Comparison of ENCODE assay signal across 24 cellular contexts in genomic region chr15:86660012-86660411, GRCh38.
"Had no signal": no experiment of that assay in that cellular context is flagged by ENCODE, and none has a peak within 500 bp of the region (broad histone marks: within the 10 kb centered on the region; RNA-seq: fewer than 3 reads in every experiment).

No MANE protein-coding gene starts in this region.

- H3K4me3 ChIP-seq: MG63, SJSA1, SK-N-MC had no signal

- H3K9me3 ChIP-seq: MG63, SJSA1 had no signal

- H3K36me3 ChIP-seq: MG63, SJSA1 had no signal

- H3K27me3 ChIP-seq: MG63, SJSA1 had no signal

- H3K4me1 ChIP-seq: SJSA1 had no signal

- H3K27ac ChIP-seq: HL-60, SJSA1, SK-N-MC had no signal

- DNase-seq: IMR-90, Karpas-422, KG1, MG63, NCI-H1092, NCI-H1105 treated with DMSO at 0.1 percent for 48 hours, NCI-H1417 treated with DMSO at 0.1 percent for 48 hours, NCI-H146, NCI-H1694 treated with DMSO at 0.1 percent for 48 hours, NCI-H1930, NCI-H2081, NCI-H2107, NCI-H226, NCI-H446, NCI-H510A, NCI-H524 treated with DMSO at 0.1 percent for 48 hours, NCI-H69, NCI-H774, Right ventricle myocardium superior, RPMI8226, SIG-M5 had no signal
